Comparison of ENCODE assay signal across 8 cellular contexts in genomic region chr12:50059440-50060119, GRCh38. TPM values are rescaled to one million over a fixed set of nuclear protein-coding genes. Genes with fewer than 3 reads are reported as not detected.
DNase-seq lines count a peak whose midpoint lies in the region; TF ChIP-seq lines count a peak whose summit lies in the region.
"Had no signal": no experiment of that assay in that cellular context is flagged by ENCODE, and none has a peak within 500 bp of the region (broad histone marks: within the 10 kb centered on the region; RNA-seq: fewer than 3 reads in every experiment).

No MANE protein-coding gene starts in this region.

- no peak for TF ChIP-seq POLR2A in NB4 (IDR thresholded peaks at IDR 0.05; ENCODE audit: extremely low read depth, insufficient read length)

- peaks cover 15% of the 10 kb centered on the region for H3K27me3 Mint-ChIP-seq in activated T-helper 2 cell treated with anti-CD3 and anti-CD28 coated beads, Interferon-gamma antibody, Interleukin-2, Interleukin-4, amounts not matched to agents 10 μg/mL and 5 μg/mL and 100 μg/mL, durations not matched to agents 14 hours and 24 hours and 36 hours (ENCODE audit: low read depth)

- peak overlapping the region; percentile 45 for H3K4me3 Mint-ChIP-seq in activated T-helper 2 cell treated with anti-CD3 and anti-CD28 coated beads, Interferon-gamma antibody, Interleukin-2, Interleukin-4, amounts not matched to agents 10 μg/mL and 5 μg/mL and 100 μg/mL, durations not matched to agents 14 hours and 24 hours and 36 hours (ENCODE audit: low read depth)

- H3K27ac Mint-ChIP-seq in activated T-helper 2 cell treated with anti-CD3 and anti-CD28 coated beads, Interferon-gamma antibody, Interleukin-2, Interleukin-4, amounts not matched to agents 10 μg/mL and 5 μg/mL and 100 μg/mL, durations not matched to agents 14 hours and 24 hours and 36 hours: peak overlapping the region; percentile 40

- intact Hi-C loops in activated T-helper 2 cell treated with anti-CD3 and anti-CD28 coated beads, Interferon-gamma antibody, Interleukin-2, Interleukin-4, amounts not matched to agents 10 μg/mL and 5 μg/mL and 100 μg/mL, durations not matched to agents 14 hours and 24 hours and 36 hours (cut with micrococcal nuclease): no loop called here

- H3K4me3 ChIP-seq in NB4 (ENCODE audit: low read depth, low read length): peak overlapping the region; percentile 55
- H3K4me3 ChIP-seq: testis had no signal

- TF ChIP-seq CTCF in NB4 (IDR thresholded peaks at IDR 0.05; ENCODE audit: low read depth, low read length): no peak

- H3K36me3 Mint-ChIP-seq in activated T-helper 2 cell treated with anti-CD3 and anti-CD28 coated beads, Interferon-gamma antibody, Interleukin-2, Interleukin-4, amounts not matched to agents 10 μg/mL and 5 μg/mL and 100 μg/mL, durations not matched to agents 14 hours and 24 hours and 36 hours (ENCODE audit: low read depth): peaks cover 19% of the 10 kb centered on the region

- H3K4me1 Mint-ChIP-seq in activated T-helper 2 cell treated with anti-CD3 and anti-CD28 coated beads, Interferon-gamma antibody, Interleukin-2, Interleukin-4, amounts not matched to agents 10 μg/mL and 5 μg/mL and 100 μg/mL, durations not matched to agents 14 hours and 24 hours and 36 hours (ENCODE audit: low read depth): peaks cover 36% of the 10 kb centered on the region

- H3K9me3 Mint-ChIP-seq in activated T-helper 2 cell treated with anti-CD3 and anti-CD28 coated beads, Interferon-gamma antibody, Interleukin-2, Interleukin-4, amounts not matched to agents 10 μg/mL and 5 μg/mL and 100 μg/mL, durations not matched to agents 14 hours and 24 hours and 36 hours: no peaks in the 10 kb centered on the region

- DNase-seq in NB4 (ENCODE audit: low read depth) (peak; percentile 98), NCI-H526 (lab: John Stamatoyannopoulos, UW) (no peak), NCI-H345 treated with DMSO at 0.1 percent for 48 hours (lab: John Stamatoyannopoulos, UW; ENCODE audit: unreplicated experiment) (no peak), medulla oblongata (ENCODE audit: extremely low spot score) (no peak)
- peak; percentile 49 for DNase-seq in activated T-helper 2 cell treated with anti-CD3 and anti-CD28 coated beads, Interferon-gamma antibody, Interleukin-2, Interleukin-4, amounts not matched to agents 10 μg/mL and 5 μg/mL and 100 μg/mL, durations not matched to agents 14 hours and 24 hours and 36 hours (ENCODE audit: low spot score)
- DNase-seq in stimulated activated CD8-positive, alpha-beta memory T cell treated with anti-CD3 and anti-CD28 coated beads, Interleukin-12 subunit alpha, Interleukin-12 subunit beta, amount 100 ng/mL, for 4 hours (ENCODE audit: low read depth): peak; percentile 47
- DNase-seq: testis had no signal

RNA-seq across cellular contexts. Expression of gene ASIC1, which starts 2.2 kb away (rescaled TPM):
- 20.4 and 20.7 TPM in 2 replicates for total RNA-seq in activated T-helper 2 cell treated with anti-CD3 and anti-CD28 coated beads, Interferon-gamma antibody, Interleukin-2, Interleukin-4, amounts not matched to agents 10 μg/mL and 5 μg/mL and 100 μg/mL, durations not matched to agents 14 hours and 24 hours and 36 hours
- total RNA-seq: lung microvascular endothelial cell had no signal

RNA-seq across cellular contexts. Expression of gene SMARCD1, which starts 25.6 kb away (rescaled TPM):
- 71.5 and 76.8 TPM in 2 replicates for total RNA-seq in activated T-helper 2 cell treated with anti-CD3 and anti-CD28 coated beads, Interferon-gamma antibody, Interleukin-2, Interleukin-4, amounts not matched to agents 10 μg/mL and 5 μg/mL and 100 μg/mL, durations not matched to agents 14 hours and 24 hours and 36 hours

RNA-seq across cellular contexts. Expression of gene RACGAP1, which starts 34.3 kb away (rescaled TPM):
- total RNA-seq in activated T-helper 2 cell treated with anti-CD3 and anti-CD28 coated beads, Interferon-gamma antibody, Interleukin-2, Interleukin-4, amounts not matched to agents 10 μg/mL and 5 μg/mL and 100 μg/mL, durations not matched to agents 14 hours and 24 hours and 36 hours: 77.8 and 82.8 TPM in 2 replicates

RNA-seq across cellular contexts. Expression of gene GPD1, which starts 44.2 kb away (rescaled TPM):
- 0.76 and 0.87 TPM in 2 replicates for total RNA-seq in activated T-helper 2 cell treated with anti-CD3 and anti-CD28 coated beads, Interferon-gamma antibody, Interleukin-2, Interleukin-4, amounts not matched to agents 10 μg/mL and 5 μg/mL and 100 μg/mL, durations not matched to agents 14 hours and 24 hours and 36 hours

RNA-seq across cellular contexts. Expression of gene COX14, which starts 52.5 kb away (rescaled TPM):
- 38.1 and 43.5 TPM in 2 replicates for total RNA-seq in activated T-helper 2 cell treated with anti-CD3 and anti-CD28 coated beads, Interferon-gamma antibody, Interleukin-2, Interleukin-4, amounts not matched to agents 10 μg/mL and 5 μg/mL and 100 μg/mL, durations not matched to agents 14 hours and 24 hours and 36 hours

Comparison
In these comparisons a context has a peak if more than half of its experiments do, and no peak if none do; other contexts are left out.
1. DNase-seq: peak in NB4 (single experiment), activated T-helper 2 cell treated with anti-CD3 and anti-CD28 coated beads, Interferon-gamma antibody, Interleukin-2, Interleukin-4, amounts not matched to agents 10 μg/mL and 5 μg/mL and 100 μg/mL, durations not matched to agents 14 hours and 24 hours and 36 hours (single experiment) and stimulated activated CD8-positive, alpha-beta memory T cell treated with anti-CD3 and anti-CD28 coated beads, Interleukin-12 subunit alpha, Interleukin-12 subunit beta, amount 100 ng/mL, for 4 hours (single experiment); none in NCI-H526 (0 of 2), NCI-H345 treated with DMSO at 0.1 percent for 48 hours (single experiment) and medulla oblongata (single experiment).